ENCODE assay signal across 8 cellular contexts in the genomic region with DNA sequence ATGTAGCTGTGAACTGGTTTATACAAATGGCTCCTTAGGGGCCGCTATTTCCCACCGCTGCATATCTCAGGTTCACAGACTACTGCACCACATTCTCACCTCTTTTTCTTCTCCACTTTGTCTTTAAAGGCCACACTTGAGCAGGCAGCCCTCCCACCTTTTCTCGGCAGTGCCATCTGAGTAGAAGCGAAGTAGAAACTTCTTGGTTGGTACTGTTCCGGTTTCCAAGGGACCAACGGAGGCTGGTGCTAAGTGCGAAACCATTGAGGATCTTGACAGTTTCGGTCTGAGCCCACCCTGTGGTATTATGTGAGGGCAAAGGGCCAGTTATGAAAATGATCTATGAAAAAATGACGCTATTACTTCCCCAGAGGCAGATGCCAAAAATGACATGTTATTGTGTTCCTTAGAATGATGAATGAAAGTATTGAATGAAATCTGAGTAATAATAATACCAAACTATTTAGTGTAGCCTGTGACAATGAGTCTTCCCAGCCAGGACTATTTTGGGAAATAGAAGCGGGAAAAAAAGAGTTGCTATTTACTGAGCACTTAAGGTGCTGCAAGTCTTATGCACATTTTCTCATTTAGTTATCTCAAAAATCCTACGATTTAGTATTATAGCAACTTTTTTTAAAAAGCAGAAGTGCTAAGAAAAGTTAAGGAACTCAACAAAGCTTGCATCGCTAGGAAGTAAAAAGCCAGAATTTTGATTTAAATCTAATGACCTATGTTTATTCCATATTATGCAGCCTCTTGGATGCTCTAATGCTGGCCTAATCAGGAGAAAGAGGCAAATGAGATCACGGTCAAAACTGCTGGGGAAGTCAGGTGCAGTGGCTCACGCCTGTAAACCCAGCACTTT. TPM values are rescaled to one million over a fixed set of nuclear protein-coding genes. Genes with fewer than 3 reads are reported as not detected.
A peak's percentile ranks its signal among the peaks of the same experiment; 100 is the strongest.
DNase-seq lines count a peak whose midpoint lies in the region; ATAC-seq and TF ChIP-seq lines count a peak whose summit lies in the region.

No MANE protein-coding gene starts in this region.

- no peaks in the 10 kb centered on the region for H3K9me2 ChIP-seq in PC-9 (ENCODE audit: insufficient read depth)

- H3K27me3 Mint-ChIP-seq in CD4-positive, CD25-positive, alpha-beta regulatory T cell, result peaks cover 4% of the 10 kb centered on the region
- no peaks in the 10 kb centered on the region for H3K27me3 Mint-ChIP-seq in activated naive CD4-positive, alpha-beta T cell treated with anti-CD3 and anti-CD28 coated beads for 36 hours (ENCODE audit: low read depth)
- H3K27me3 Mint-ChIP-seq in osteocyte (ENCODE audit: unreplicated experiment), result peaks cover 14% of the 10 kb centered on the region

- H2BK15ac ChIP-seq in mesenchymal stem cell (ENCODE audit: low read depth, poor library complexity, severe bottlenecking), result no peak overlapping the region

- DNase-seq in CD4-positive, CD25-positive, alpha-beta regulatory T cell, result peak in 1 of 3 donors; percentile 66
- DNase-seq in activated naive CD4-positive, alpha-beta T cell treated with anti-CD3 and anti-CD28 coated beads for 36 hours, result peak; percentile 74
- no peak for DNase-seq in T1000 (lab: John Stamatoyannopoulos, UW)
- DNase-seq in osteocyte (ENCODE audit: extremely low spot score, unreplicated experiment), result no peak
- DNase-seq in mesenchymal stem cell, result no peak
- no peak for DNase-seq in PC-9

- peak overlapping the region in 1 of 2 experiments; percentile 21 for H3K23ac ChIP-seq in mesenchymal stem cell (ENCODE audit: low read length in 2 of 2)

- H3K4me3 Mint-ChIP-seq in CD4-positive, CD25-positive, alpha-beta regulatory T cell, result peak overlapping the region; percentile 42 to 89 (median 61)
- peak overlapping the region; percentile 68 for H3K4me3 Mint-ChIP-seq in activated naive CD4-positive, alpha-beta T cell treated with anti-CD3 and anti-CD28 coated beads for 36 hours
- no peak overlapping the region for H3K4me3 Mint-ChIP-seq in osteocyte (ENCODE audit: unreplicated experiment)

- H2BK5ac ChIP-seq in mesenchymal stem cell (ENCODE audit: low read depth, low read length, poor library complexity, severe bottlenecking), result no peak overlapping the region

- no peaks in the 10 kb centered on the region for H3K36me3 ChIP-seq in CD4-positive, CD25-positive, alpha-beta regulatory T cell (ENCODE audit: control insufficient read depth, insufficient read depth, low read length)
- H3K36me3 ChIP-seq in mesenchymal stem cell (ENCODE audit: control insufficient read depth in 1 of 2, insufficient read depth in 2 of 2, low read depth in 1 of 2, low read length in 2 of 2), result no peaks in the 10 kb centered on the region
- H3K36me3 ChIP-seq in PC-9 (ENCODE audit: low read depth), result no peaks in the 10 kb centered on the region; the same call in 1 of the 2 replicates

- H3K79me2 ChIP-seq in PC-9 (ENCODE audit: low read depth), result no peaks in the 10 kb centered on the region

- intact Hi-C loops in activated naive CD4-positive, alpha-beta T cell treated with anti-CD3 and anti-CD28 coated beads for 36 hours (cut with micrococcal nuclease), result loop anchor here (1.0 to 10.0 kb wide), 12 partner anchors 21 to 1121 kb away; a partner anchor contains a TSS
- intact Hi-C loops in PC-9 (cut with micrococcal nuclease; ENCODE audit: unreplicated experiment), result no loop called here

- H3K9me3 ChIP-seq in CD4-positive, CD25-positive, alpha-beta regulatory T cell (ENCODE audit: control insufficient read depth in 2 of 2, low read length in 2 of 2), result peaks cover 0 to 4% of the 10 kb centered on the region in 2 experiments
- H3K9me3 ChIP-seq in mesenchymal stem cell (ENCODE audit: control insufficient read depth, low read length) (peaks cover 7% of the 10 kb centered on the region), PC-9 (ENCODE audit: insufficient read depth, low read depth) (no peaks in the 10 kb centered on the region)

- no peak overlapping the region for H3K18ac ChIP-seq in mesenchymal stem cell (ENCODE audit: low read depth in 1 of 2, low read length in 2 of 2)

- no peak overlapping the region for H4K8ac ChIP-seq in mesenchymal stem cell (ENCODE audit: low read length)

- H2BK120ac ChIP-seq in mesenchymal stem cell (ENCODE audit: low read depth, low read length), result no peak overlapping the region

- no peak overlapping the region for H2BK12ac ChIP-seq in mesenchymal stem cell (ENCODE audit: low read length in 2 of 2)

- no peak overlapping the region for H3K9ac ChIP-seq in mesenchymal stem cell (ENCODE audit: low read length)

- H3K36me3 Mint-ChIP-seq in CD4-positive, CD25-positive, alpha-beta regulatory T cell, result peaks cover 8% of the 10 kb centered on the region
- peaks cover 6% of the 10 kb centered on the region for H3K36me3 Mint-ChIP-seq in activated naive CD4-positive, alpha-beta T cell treated with anti-CD3 and anti-CD28 coated beads for 36 hours (ENCODE audit: low read depth)
- no peaks in the 10 kb centered on the region for H3K36me3 Mint-ChIP-seq in osteocyte (ENCODE audit: unreplicated experiment)

- no peak for ATAC-seq in CD4-positive, CD25-positive, alpha-beta regulatory T cell (ENCODE audit: low read depth in 2 of 2)
- ATAC-seq in GM19372 (IDR thresholded peaks at IDR 0.05; ENCODE audit: low read depth, unreplicated experiment), result peak; percentile 37
- ATAC-seq in HG03354 (IDR thresholded peaks at IDR 0.05; ENCODE audit: poor library complexity, severe bottlenecking, unreplicated experiment), result peak; percentile 42

- no peak overlapping the region for H3K14ac ChIP-seq in mesenchymal stem cell (ENCODE audit: low read length in 2 of 2)

- WGBS in mesenchymal stem cell, result 74% methylated on average over 11 of the region's 14 CpGs

- no peaks in the 10 kb centered on the region for H3F3A ChIP-seq in PC-9 (ENCODE audit: insufficient read depth, low read depth)

- H2AFZ ChIP-seq in mesenchymal stem cell (ENCODE audit: low read depth, low read length) (no peak overlapping the region), PC-9 (no peak overlapping the region)

- CTCF ChIA-PET in activated naive CD4-positive, alpha-beta T cell treated with anti-CD3 and anti-CD28 coated beads for 36 hours (lab: Charles Lee), result interaction anchor here (0.6 to 4.1 kb wide), 17 partner anchors 11 to 162 kb away, joined by 3 to 23 read pairs (median 3); no protein-coding TSS in a partner anchor
- CTCF ChIA-PET in PC-9 (lab: Charles Lee), result no interaction called here

- H3K9me3 Mint-ChIP-seq in CD4-positive, CD25-positive, alpha-beta regulatory T cell, result peaks cover 0 to 8% (median 0%) of the 10 kb centered on the region in 7 donors
- H3K9me3 Mint-ChIP-seq in activated naive CD4-positive, alpha-beta T cell treated with anti-CD3 and anti-CD28 coated beads for 36 hours, result peaks cover 5% of the 10 kb centered on the region
- peaks cover 4% of the 10 kb centered on the region for H3K9me3 Mint-ChIP-seq in osteocyte (ENCODE audit: unreplicated experiment)

- POLR2A ChIA-PET in PC-9 (lab: Charles Lee; ENCODE audit: unreplicated experiment), result no interaction called here

- H3K27me3 ChIP-seq in CD4-positive, CD25-positive, alpha-beta regulatory T cell (ENCODE audit: control insufficient read depth, insufficient read depth, low read length), result no peaks in the 10 kb centered on the region
- H3K27me3 ChIP-seq in mesenchymal stem cell (ENCODE audit: control insufficient read depth in 1 of 2, insufficient read depth in 1 of 2, low read length in 2 of 2), result peaks cover 0 to 5% of the 10 kb centered on the region in 2 experiments
- H3K27me3 ChIP-seq in PC-9 (ENCODE audit: insufficient read depth, low read depth), result no peaks in the 10 kb centered on the region

- no peak overlapping the region for H3K4me2 ChIP-seq in mesenchymal stem cell (ENCODE audit: low read length, poor library complexity, severe bottlenecking)
- no peak overlapping the region for H3K4me2 ChIP-seq in PC-9

- peaks cover 98% of the 10 kb centered on the region for H3K4me1 ChIP-seq in CD4-positive, CD25-positive, alpha-beta regulatory T cell (ENCODE audit: control insufficient read depth, insufficient read depth, low read length, poor library complexity, severe bottlenecking)
- H3K4me1 ChIP-seq in mesenchymal stem cell (ENCODE audit: control insufficient read depth, insufficient read depth, low read depth, low read length) (no peaks in the 10 kb centered on the region), PC-9 (replicated peaks; ENCODE audit: insufficient read depth) (peaks cover 6% of the 10 kb centered on the region; the same call in 1 of the 2 replicates)

- no peak overlapping the region for H4K91ac ChIP-seq in mesenchymal stem cell (ENCODE audit: low read length)

- H2AK5ac ChIP-seq in mesenchymal stem cell (ENCODE audit: low read length, severe bottlenecking), result no peak overlapping the region

- peak overlapping the region; percentile 98 to 99 (median 99) for H3K27ac Mint-ChIP-seq in CD4-positive, CD25-positive, alpha-beta regulatory T cell
- peak overlapping the region; percentile 88 for H3K27ac Mint-ChIP-seq in activated naive CD4-positive, alpha-beta T cell treated with anti-CD3 and anti-CD28 coated beads for 36 hours
- no peak overlapping the region for H3K27ac Mint-ChIP-seq in osteocyte (ENCODE audit: unreplicated experiment)

- H3K4ac ChIP-seq in mesenchymal stem cell (ENCODE audit: low read depth in 1 of 2, low read length in 2 of 2), result no peak overlapping the region

- TF ChIP-seq CTCF in osteocyte (IDR thresholded peaks at IDR 0.05) (no peak), PC-9 (conservative IDR thresholded peaks at IDR 0.05) (no peak)

- peak overlapping the region; percentile 94 for H3K27ac ChIP-seq in CD4-positive, CD25-positive, alpha-beta regulatory T cell (ENCODE audit: insufficient read depth, low read length, poor library complexity, severe bottlenecking)
- no peak overlapping the region for H3K27ac ChIP-seq in mesenchymal stem cell (ENCODE audit: low read length, poor library complexity, severe bottlenecking)
- no peak overlapping the region for H3K27ac ChIP-seq in PC-9

- no peaks in the 10 kb centered on the region for H3K79me1 ChIP-seq in mesenchymal stem cell (replicated peaks; ENCODE audit: low read length, poor library complexity, severe bottlenecking)

- no peaks in the 10 kb centered on the region for H4K20me1 ChIP-seq in PC-9 (ENCODE audit: insufficient read depth)

- H3K4me1 Mint-ChIP-seq in CD4-positive, CD25-positive, alpha-beta regulatory T cell, result peaks cover 48 to 94% (median 75%) of the 10 kb centered on the region in 4 donors
- peaks cover 88% of the 10 kb centered on the region for H3K4me1 Mint-ChIP-seq in activated naive CD4-positive, alpha-beta T cell treated with anti-CD3 and anti-CD28 coated beads for 36 hours (ENCODE audit: low read depth)
- H3K4me1 Mint-ChIP-seq in osteocyte (ENCODE audit: unreplicated experiment), result peaks cover 3% of the 10 kb centered on the region

- peak overlapping the region; percentile 73 for H3K4me3 ChIP-seq in CD4-positive, CD25-positive, alpha-beta regulatory T cell (ENCODE audit: low read depth, low read length)
- H3K4me3 ChIP-seq in mesenchymal stem cell (ENCODE audit: insufficient read depth in 1 of 2, low read depth in 1 of 2, low read length in 2 of 2), result no peak overlapping the region
- H3K4me3 ChIP-seq in PC-9, result no peak overlapping the region

- BruUV-seq in PC-9 (replicated peaks; lab: Mats Ljungman, UMichigan), result no TSS peak

RNA-seq across cellular contexts. Expression of a gene that starts 29.6 kb away (rescaled TPM):
- total RNA-seq in CD4-positive, CD25-positive, alpha-beta regulatory T cell, result not detected
- under 1 TPM; 0.13 to 0.69 (median 0.37) TPM for polyA plus RNA-seq in CD4-positive, CD25-positive, alpha-beta regulatory T cell
- not detected for total RNA-seq in activated naive CD4-positive, alpha-beta T cell treated with anti-CD3 and anti-CD28 coated beads for 36 hours
- total RNA-seq in osteocyte (not detected in 2 replicates), PC-9 (2021) (not detected in 2 replicates)
- polyA plus RNA-seq in mesenchymal stem cell (2013, experiment 1 of 2), result 0.14 TPM
- polyA plus RNA-seq in mesenchymal stem cell (2013, experiment 2 of 2), result 0.18 TPM

Comparison
In these comparisons a context has a peak if more than half of its experiments do, and no peak if none do; other contexts are left out.
1. ATAC-seq: peak in GM19372 (single experiment) and HG03354 (single experiment); none in CD4-positive, CD25-positive, alpha-beta regulatory T cell (0 of 2).